Comparison of ENCODE assay signal across 17 cellular contexts in genomic region chr4:152981842-152982241, GRCh38. TPM values are rescaled to one million over a fixed set of nuclear protein-coding genes. Genes with fewer than 3 reads are reported as not detected.
A peak's percentile ranks its signal among the peaks of the same experiment; 100 is the strongest.
DNase-seq lines count a peak whose midpoint lies in the region; ATAC-seq, FAIRE-seq and TF ChIP-seq lines count a peak whose summit lies in the region.
"Had no signal": no experiment of that assay in that cellular context is flagged by ENCODE, and none has a peak within 500 bp of the region (broad histone marks: within the 10 kb centered on the region; RNA-seq: fewer than 3 reads in every experiment).

No MANE protein-coding gene starts in this region.

- no peak for FAIRE-seq in GM12892 (lab: Jason Lieb, UNC)
- FAIRE-seq: H54 had no signal

- H3K27ac Mint-ChIP-seq in WTC11 = no peak overlapping the region
- H3K27ac Mint-ChIP-seq: IgD-negative memory B cell had no signal

- peaks cover 18% of the 10 kb centered on the region for H3K4me1 Mint-ChIP-seq in WTC11
- H3K4me1 Mint-ChIP-seq: IgD-negative memory B cell had no signal

- H3K27me3 Mint-ChIP-seq in WTC11 (ENCODE audit: low read depth) = no peaks in the 10 kb centered on the region

- CTCF ChIA-PET in WTC11 (lab: Charles Lee) = interaction anchor here (1.1 to 1.3 kb wide), 2 partner anchors 16 to 146 kb away, joined by 3 to 7 read pairs; no protein-coding TSS in a partner anchor

- no peak for TF ChIP-seq POLR2A in GM12892 (IDR thresholded peaks at IDR 0.05; ENCODE audit: low read depth, low read length)

- H3K4me3 Mint-ChIP-seq in WTC11 = no peak overlapping the region
- H3K4me3 Mint-ChIP-seq: IgD-negative memory B cell had no signal

- DNase-seq in cardiac septum (ENCODE audit: low spot score) = peak; percentile 7
- no peak for DNase-seq in left ventricle myocardium superior
- DNase-seq in WTC11 (ENCODE audit: low spot score) = no peak
- peak; percentile 92 for DNase-seq in kidney glomerular epithelial cell (lab: John Stamatoyannopoulos, UW)
- DNase-seq in Kasumi-1 (lab: John Stamatoyannopoulos, UW) = no peak
- no peak for DNase-seq in GM12892 (ENCODE audit: insufficient read length)
- DNase-seq: 8988T, C1 segment of cervical spinal cord, NCI-H1048, NCI-H2227 treated with DMSO at 0.1 percent for 48 hours, NCI-H526 treated with DMSO at 0.1 percent for 48 hours had no signal

- intact Hi-C loops in cardiac septum (cut with DNase I) = no loop called here
- intact Hi-C loops in left ventricle myocardium superior (cut with micrococcal nuclease) = no loop called here

- peaks cover 7% of the 10 kb centered on the region; the same call in 1 of the 2 replicates for H3K36me3 Mint-ChIP-seq in WTC11
- H3K36me3 Mint-ChIP-seq: IgD-negative memory B cell had no signal

- no peaks in the 10 kb centered on the region for H3K9me3 Mint-ChIP-seq in WTC11
- H3K9me3 Mint-ChIP-seq: IgD-negative memory B cell had no signal

- TF ChIP-seq CTCF in WTC11 (IDR thresholded peaks at IDR 0.05) = no peak

- POLR2A ChIA-PET in WTC11 (lab: Charles Lee) = no interaction called here

- ATAC-seq in left ventricle myocardium superior (no peak), WTC11 (no peak), GM21529 (IDR thresholded peaks at IDR 0.05; ENCODE audit: unreplicated experiment) (no peak), HG03196 (IDR thresholded peaks at IDR 0.05; ENCODE audit: unreplicated experiment) (no peak)
- ATAC-seq: PC-3, Right ventricle myocardium inferior had no signal

TF ChIP-seq in WTC11, 78 proteins besides CTCF, POLR2A, EP300 and RAD21:
- TF ChIP-seq HMGXB4 (CRISPR knock-in tag; IDR thresholded peaks at IDR 0.05) (0 out of 2 replicates have a peak, but pooled peaks have one; percentile 21), GRHL2 (CRISPR knock-in tag; IDR thresholded peaks at IDR 0.05; ENCODE audit: insufficient replicate concordance, severe bottlenecking) (no peak)
TF ChIP-seq in WTC11: peak in this region for 1.

RNA-seq across cellular contexts. Expression of gene FHDC1, which starts 45.7 kb away (rescaled TPM):
- total RNA-seq in cardiac septum (0.22 TPM), left ventricle myocardium superior (0.35 TPM), WTC11 (2021) (15.5 to 18.1 TPM (median 17.1 TPM) in 3 replicates)
- 0.06 TPM for polyA plus RNA-seq in GM12892 (2012; ENCODE audit: missing spikeins)

Comparison
In these comparisons a context has a peak if more than half of its experiments do, and no peak if none do; other contexts are left out.
1. DNase-seq: peak in cardiac septum (single experiment) and kidney glomerular epithelial cell (single experiment); none in left ventricle myocardium superior (single experiment), WTC11 (single experiment), Kasumi-1 (0 of 2) and GM12892 (single experiment).
2. RNA of gene FHDC1, which starts 45.7 kb away (total RNA-seq): 15.5 to 18.1 TPM in WTC11; 0.35 TPM in left ventricle myocardium superior (single experiment) and 0.22 TPM in cardiac septum (single experiment); every median in the first group is over 10 times any median in the second.